ENCODE assay signal across 8 cellular contexts in genomic region chr10:6145414-6145978, GRCh38. TPM values are rescaled to one million over a fixed set of nuclear protein-coding genes. Genes with fewer than 3 reads are reported as not detected.
DNase-seq lines count a peak whose midpoint lies in the region; ATAC-seq and TF ChIP-seq lines count a peak whose summit lies in the region.

No MANE protein-coding gene starts in this region.

- CTCF ChIA-PET in activated CD4-positive, alpha-beta T cell treated with anti-CD3 and anti-CD28 coated beads for 36 hours (lab: Charles Lee), result interaction anchor here (0.6 to 1.4 kb wide), 3 partner anchors 9 to 54 kb away, joined by 3 to 5 read pairs (median 4); no protein-coding TSS in a partner anchor

- H3K9me3 Mint-ChIP-seq in activated CD4-positive, alpha-beta T cell treated with anti-CD3 and anti-CD28 coated beads for 36 hours (ENCODE audit: low read depth), result no peaks in the 10 kb centered on the region

- ATAC-seq in activated CD4-positive, alpha-beta T cell treated with anti-CD3 and anti-CD28 coated beads for 36 hours, result no peak

- peak overlapping the region; percentile 88 for H3K4me3 ChIP-seq in adipocyte (ENCODE audit: low read length)
- H3K4me3 ChIP-seq in kidney epithelial cell (ENCODE audit: low read depth, low read length), result peak overlapping the region; percentile 77

- peaks cover 4% of the 10 kb centered on the region for H3K36me3 ChIP-seq in adipocyte (ENCODE audit: control insufficient read depth, insufficient read depth, low read length, severe bottlenecking)
- no peaks in the 10 kb centered on the region for H3K36me3 ChIP-seq in kidney epithelial cell (ENCODE audit: control insufficient read depth, insufficient read depth, low read length)

- no peak for TF ChIP-seq CTCF in kidney epithelial cell (IDR thresholded peaks at IDR 0.05; ENCODE audit: insufficient read depth, low read length, poor library complexity, severe bottlenecking)

- H3K4me1 ChIP-seq in adipocyte (ENCODE audit: control insufficient read depth, insufficient read depth, low read length), result peaks cover 29% of the 10 kb centered on the region

- H3K36me3 Mint-ChIP-seq in activated CD4-positive, alpha-beta T cell treated with anti-CD3 and anti-CD28 coated beads for 36 hours (ENCODE audit: low read depth), result peaks cover 33% of the 10 kb centered on the region

- H3K27ac ChIP-seq in substantia nigra (ENCODE audit: low read depth, low read length, poor library complexity, severe bottlenecking), result peak overlapping the region; percentile 69

- H3K4me1 Mint-ChIP-seq in activated CD4-positive, alpha-beta T cell treated with anti-CD3 and anti-CD28 coated beads for 36 hours, result peaks cover 77% of the 10 kb centered on the region

- peak overlapping the region; percentile 81 for H3K4me3 Mint-ChIP-seq in activated CD4-positive, alpha-beta T cell treated with anti-CD3 and anti-CD28 coated beads for 36 hours

- POLR2A ChIA-PET in activated CD4-positive, alpha-beta T cell treated with anti-CD3 and anti-CD28 coated beads for 36 hours (lab: Charles Lee), result interaction anchor here (4.1 kb wide), 1 partner anchor 9 kb away, joined by 11 read pairs; no protein-coding TSS in a partner anchor

- no peaks in the 10 kb centered on the region for H3K27me3 Mint-ChIP-seq in activated CD4-positive, alpha-beta T cell treated with anti-CD3 and anti-CD28 coated beads for 36 hours

- H3K27me3 ChIP-seq in adipocyte (replicated peaks; ENCODE audit: control insufficient read depth, insufficient read depth, low read length) (no peaks in the 10 kb centered on the region), kidney epithelial cell (ENCODE audit: control insufficient read depth, insufficient read depth, low read length) (no peaks in the 10 kb centered on the region)

- H3K27ac Mint-ChIP-seq in activated CD4-positive, alpha-beta T cell treated with anti-CD3 and anti-CD28 coated beads for 36 hours, result peak overlapping the region; percentile 75

- peak overlapping the region; percentile 90 for H3K9ac ChIP-seq in adipocyte (ENCODE audit: low read length)

- DNase-seq in activated CD4-positive, alpha-beta T cell treated with anti-CD3 and anti-CD28 coated beads for 36 hours, result no peak
- DNase-seq in activated CD4-positive, alpha-beta T cell treated with anti-CD3 and anti-CD28 coated beads, Interleukin-2, amount 50 U/mL, for 1 hour, result no peak
- no peak for DNase-seq in adipocyte (ENCODE audit: low read depth)
- no peak for DNase-seq in kidney epithelial cell (ENCODE audit: low read depth)
- peak in 4 of 49 donors; percentile 40 to 72 (median 45) for DNase-seq in substantia nigra (lab: John Stamatoyannopoulos, UW)
- no peak for DNase-seq in EL
- DNase-seq in DMS79 (lab: John Stamatoyannopoulos, UW), result no peak
- no peak for DNase-seq in SKM-1 treated with dmso at 0.1 percent for 144 hours (lab: John Stamatoyannopoulos, UW; ENCODE audit: unreplicated experiment)

- H3K9me3 ChIP-seq in adipocyte (ENCODE audit: control insufficient read depth, low read length), result no peaks in the 10 kb centered on the region

- intact Hi-C loops in activated CD4-positive, alpha-beta T cell treated with anti-CD3 and anti-CD28 coated beads for 36 hours (cut with DNase I, micrococcal nuclease), result loop anchor here (1.0 to 10.0 kb wide), 3 partner anchors 17 to 591 kb away; partner anchors contain the start of gene RBM17 (in 1 of the 2)

RNA-seq across cellular contexts. Expression of gene RBM17, which starts 56.7 kb away (rescaled TPM):
- 100 to 1,000 TPM; 206 to 246 TPM for total RNA-seq in activated CD4-positive, alpha-beta T cell treated with anti-CD3 and anti-CD28 coated beads for 36 hours
- 37.8 and 48.7 TPM in 2 replicates for total RNA-seq in kidney epithelial cell

RNA-seq across cellular contexts. Expression of gene PFKFB3, which starts 57.2 kb away (rescaled TPM):
- 100 to 1,000 TPM; 133 to 183 TPM for total RNA-seq in activated CD4-positive, alpha-beta T cell treated with anti-CD3 and anti-CD28 coated beads for 36 hours
- 44.5 and 44.6 TPM in 2 replicates for total RNA-seq in kidney epithelial cell
